Comparison of ENCODE assay signal across 28 cellular contexts in the genomic region with DNA sequence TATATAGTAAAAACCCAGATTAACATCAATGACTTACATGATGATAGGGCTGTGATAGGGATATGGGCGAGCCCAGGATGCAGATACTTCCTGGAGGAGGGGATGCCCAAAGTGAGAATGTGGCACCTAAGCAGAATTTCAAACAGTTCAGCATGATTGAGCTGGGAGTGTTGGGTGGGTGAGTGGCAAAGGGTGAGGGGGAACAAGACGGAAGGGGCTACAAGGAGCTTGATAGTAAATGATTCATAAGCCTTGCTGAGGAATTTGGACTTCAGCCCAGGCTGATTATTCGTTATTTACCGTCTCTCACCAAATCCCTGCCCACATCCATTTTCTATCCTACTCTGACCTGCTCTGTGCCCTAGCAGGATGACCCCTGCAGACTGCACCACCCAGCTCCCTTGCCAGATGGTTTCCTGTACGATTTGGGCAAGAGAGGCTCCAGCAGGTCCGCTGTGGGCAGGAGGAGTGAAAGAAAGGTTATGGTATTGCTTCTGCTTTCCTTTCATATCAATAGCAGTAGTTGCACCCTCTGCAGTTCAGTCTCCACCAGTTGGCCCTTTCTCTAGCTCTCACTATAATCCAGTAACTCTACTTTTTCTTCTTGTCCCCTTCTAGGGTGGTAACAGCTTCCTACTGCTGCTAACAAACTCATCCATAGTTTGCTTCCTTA. TPM values are rescaled to one million over a fixed set of nuclear protein-coding genes. Genes with fewer than 3 reads are reported as not detected.
DNase-seq lines count a peak whose midpoint lies in the region; ATAC-seq, FAIRE-seq and TF ChIP-seq lines count a peak whose summit lies in the region.
"Had no signal": no experiment of that assay in that cellular context is flagged by ENCODE, and none has a peak within 500 bp of the region (broad histone marks: within the 10 kb centered on the region; RNA-seq: fewer than 3 reads in every experiment).

No MANE protein-coding gene starts in this region.

- no peak for FAIRE-seq in A549 (lab: Jason Lieb, UNC)
- peak; percentile 61 for FAIRE-seq in H54 (lab: Jason Lieb, UNC)
- FAIRE-seq: islet of Langerhans had no signal

- DNase-seq in A549 (ENCODE audit: low read depth in 1 of 2, low spot score in 1 of 2): no peak
- no peak for DNase-seq in H54 (ENCODE audit: insufficient read length, low spot score)
- DNase-seq in amniotic epithelial cell (ENCODE audit: low read depth): peak; percentile 18
- DNase-seq in kidney glomerular epithelial cell (lab: John Stamatoyannopoulos, UW): peak; percentile 27
- DNase-seq in stimulated activated CD4-positive, alpha-beta T cell treated with anti-CD3 and anti-CD28 coated beads, Interleukin-12 subunit alpha, Interleukin-12 subunit beta, amount 100 ng/mL, for 4 hours: no peak
- no peak for DNase-seq in GM23338 (ENCODE audit: low spot score)
- DNase-seq in NOMO-1 treated with dmso at 0.1 percent for 144 hours (lab: John Stamatoyannopoulos, UW; ENCODE audit: unreplicated experiment): no peak
- DNase-seq: DMS 273 treated with DMSO at 0.1 percent for 48 hours, heart left ventricle, KBM-7, NCI-H1048, NCI-H2081, NCI-H510A, OCI-M1, SJCRH30, T-helper 9 cell had no signal

- no peaks in the 10 kb centered on the region for H3K9me3 Mint-ChIP-seq in GM23338
- H3K9me3 Mint-ChIP-seq: activated T-helper 17 cell treated with anti-CD3 and anti-CD28 coated beads, Interleukin-2, amount 50 U/mL, for 72 hours; memory B cell; natural killer cell treated with Interleukin-12 subunit alpha and Interleukin-12 subunit beta and Interleukin-15 and Interleukin-18, amount 100 ng/mL, for 72 hours had no signal

- no peak for TF ChIP-seq EP300 in A549 (IDR thresholded peaks at IDR 0.05)

- no peak for ATAC-seq in A549
- ATAC-seq in GM18873 (IDR thresholded peaks at IDR 0.05; ENCODE audit: low FRiP score, unreplicated experiment): no peak
- no peak for ATAC-seq in GM23338
- ATAC-seq: activated T-helper 17 cell treated with anti-CD3 and anti-CD28 coated beads, Interleukin-2, amount 50 U/mL, for 72 hours; heart left ventricle; natural killer cell treated with Interleukin-12 subunit alpha and Interleukin-12 subunit beta and Interleukin-15 and Interleukin-18, amount 100 ng/mL, for 72 hours had no signal

- H3F3A ChIP-seq in GM23338 (replicated peaks; ENCODE audit: low read depth): no peaks in the 10 kb centered on the region

- no peaks in the 10 kb centered on the region for H3K9me3 ChIP-seq in A549
- H3K9me3 ChIP-seq: BLaER1, HAP-1, heart left ventricle, SJCRH30 had no signal

- H3K4me3 ChIP-seq in A549 (no peak overlapping the region), GM23338 (no peak overlapping the region)
- H3K4me3 ChIP-seq: BLaER1, HAP-1, heart left ventricle, SJCRH30 had no signal

- H3K79me2 ChIP-seq in GM23338 (replicated peaks; ENCODE audit: insufficient read depth): no peaks in the 10 kb centered on the region

- no peak overlapping the region for H3K27ac Mint-ChIP-seq in GM23338
- H3K27ac Mint-ChIP-seq: activated T-helper 17 cell treated with anti-CD3 and anti-CD28 coated beads, Interleukin-2, amount 50 U/mL, for 72 hours; memory B cell; natural killer cell treated with Interleukin-12 subunit alpha and Interleukin-12 subunit beta and Interleukin-15 and Interleukin-18, amount 100 ng/mL, for 72 hours; progenitor cell of endocrine pancreas had no signal

- WGBS in A549 (ENCODE audit: missing lambda C conversion rate): 29% methylated on average over 6 of the region's 6 CpGs

- H2AFZ ChIP-seq in GM23338: no peak overlapping the region

- no peaks in the 10 kb centered on the region for H3K27me3 Mint-ChIP-seq in GM23338 (ENCODE audit: insufficient read depth, low read depth, poor library complexity)
- H3K27me3 Mint-ChIP-seq: progenitor cell of endocrine pancreas had no signal

- H3K36me3 Mint-ChIP-seq in GM23338 (ENCODE audit: low read depth): no peaks in the 10 kb centered on the region
- H3K36me3 Mint-ChIP-seq: memory B cell; natural killer cell treated with Interleukin-12 subunit alpha and Interleukin-12 subunit beta and Interleukin-15 and Interleukin-18, amount 100 ng/mL, for 72 hours had no signal

- H3K9me2 ChIP-seq in GM23338 (ENCODE audit: insufficient read depth): no peaks in the 10 kb centered on the region

- CTCF ChIA-PET in A549 (lab: Yijun Ruan, JAX): interaction anchor here (0.6 to 1.3 kb wide), 4 partner anchors 13 to 117 kb away, joined by 3 to 4 read pairs (median 3); no protein-coding TSS in a partner anchor

- H3K4me1 Mint-ChIP-seq in GM23338: peaks cover 7% of the 10 kb centered on the region; the same call in 1 of the 3 replicates
- H3K4me1 Mint-ChIP-seq: activated T-helper 17 cell treated with anti-CD3 and anti-CD28 coated beads, Interleukin-2, amount 50 U/mL, for 72 hours; memory B cell had no signal

- H3K4me1 ChIP-seq in A549 (peaks cover 10% of the 10 kb centered on the region; the same call in 2 of the 3 replicates), GM23338 (ENCODE audit: insufficient read depth) (peaks cover 8% of the 10 kb centered on the region)
- H3K4me1 ChIP-seq: HAP-1, SJCRH30 had no signal

- H3K4me2 ChIP-seq in A549: peak overlapping the region; percentile 55; the same call in 2 of the 3 replicates
- no peak overlapping the region for H3K4me2 ChIP-seq in GM23338
- H3K4me2 ChIP-seq: BLaER1 had no signal

- no peaks in the 10 kb centered on the region for H4K20me1 ChIP-seq in GM23338 (replicated peaks; ENCODE audit: insufficient read depth)
- H4K20me1 ChIP-seq: BLaER1 had no signal

- H3K4me3 Mint-ChIP-seq in GM23338: no peak overlapping the region
- H3K4me3 Mint-ChIP-seq: activated T-helper 17 cell treated with anti-CD3 and anti-CD28 coated beads, Interleukin-2, amount 50 U/mL, for 72 hours; memory B cell; natural killer cell treated with Interleukin-12 subunit alpha and Interleukin-12 subunit beta and Interleukin-15 and Interleukin-18, amount 100 ng/mL, for 72 hours had no signal

- H3K27me3 ChIP-seq in GM23338 (ENCODE audit: insufficient read depth): no peaks in the 10 kb centered on the region
- H3K27me3 ChIP-seq: BLaER1, heart left ventricle, SJCRH30 had no signal

- H3K36me3 ChIP-seq in GM23338 (ENCODE audit: insufficient read depth): no peaks in the 10 kb centered on the region
- H3K36me3 ChIP-seq: BLaER1, HAP-1, heart left ventricle, SJCRH30 had no signal

- TF ChIP-seq POLR2A in A549 (IDR thresholded peaks at IDR 0.05; ENCODE audit: low read length) (no peak), H54 (IDR thresholded peaks at IDR 0.05; ENCODE audit: low read depth, low read length) (no peak)

- POLR2A ChIA-PET in A549 (lab: Yijun Ruan, JAX): no interaction called here

- no peak for TF ChIP-seq RAD21 in A549 (conservative IDR thresholded peaks at IDR 0.05 in 1 of 2, IDR thresholded peaks at IDR 0.05 in 1 of 2)

- no peak for TF ChIP-seq CTCF in A549 (IDR thresholded peaks at IDR 0.05)
- no peak for TF ChIP-seq CTCF in GM23338 (conservative IDR thresholded peaks at IDR 0.05; ENCODE audit: low read depth in 2 of 2)

- H3K27ac ChIP-seq in A549: peak overlapping the region in 1 of 2 experiments; percentile 25; a peak in 1 of 6 replicates
- no peak overlapping the region for H3K27ac ChIP-seq in GM23338 (ENCODE audit: low read depth)
- H3K27ac ChIP-seq: BLaER1, SJCRH30 had no signal

TF ChIP-seq in A549, 52 proteins besides CTCF, POLR2A, EP300 and RAD21 (continues in another document):
- TF ChIP-seq SMC3 (IDR thresholded peaks at IDR 0.05) (no peak), HDAC2 (IDR thresholded peaks at IDR 0.05) (no peak), HOXB13 (CRISPR knock-in tag; IDR thresholded peaks at IDR 0.05; ENCODE audit: low read depth) (no peak), MYC (IDR thresholded peaks at IDR 0.05; ENCODE audit: borderline replicate concordance, low read length) (no peak)

TF ChIP-seq in GM23338, 12 proteins besides CTCF, POLR2A, EP300 and RAD21 (continues in another document):
- TF ChIP-seq EZH2phosphoT487 (IDR thresholded peaks at IDR 0.05; ENCODE audit: unreplicated experiment): no peak

RNA-seq across cellular contexts. Expression of gene SIK2, which starts 30.3 kb away (rescaled TPM):
- polyA plus RNA-seq in A549 (2011; rRNA removed): 9.0 and 11.4 TPM in 2 replicates
- 3.6 and 5.4 TPM in 2 replicates for polyA plus RNA-seq in A549 (2012; cell fraction: cytosol; rRNA removed)
- polyA plus RNA-seq in A549 (2012; cell fraction: nucleus; rRNA removed): 6.7 and 7.4 TPM in 2 replicates
- 4.5 to 5.1 TPM (median 4.7 TPM) in 3 replicates for polyA plus RNA-seq in A549 (2017; fragmentation: RNase III; extraction: RNeasy Plus Mini Kit Qiagen cat#74134 plus additional on column Dnase treatment)
- polyA minus RNA-seq in A549 (2011; rRNA and poly(A)+ RNA removed): 16.7 and 20.0 TPM in 2 replicates
- total RNA-seq in GM23338 (2014; rRNA removed; shearing (Covaris generic)): 6.6 and 6.7 TPM in 2 replicates
- 2.3 and 2.6 TPM in 2 replicates for polyA plus RNA-seq in GM23338 (2016; fragmentation: Nextera tagmentation; extraction: Ambion mirVana)

RNA-seq across cellular contexts. Expression of gene LAYN, which starts 31.4 kb away (rescaled TPM):
- polyA plus RNA-seq in A549 (2011; rRNA removed): 2.8 and 4.1 TPM in 2 replicates
- polyA plus RNA-seq in A549 (2012; cell fraction: cytosol; rRNA removed): 5.7 and 6.3 TPM in 2 replicates
- polyA plus RNA-seq in A549 (2012; cell fraction: nucleus; rRNA removed): 2.3 and 6.3 TPM in 2 replicates
- polyA plus RNA-seq in A549 (2017; fragmentation: RNase III; extraction: RNeasy Plus Mini Kit Qiagen cat#74134 plus additional on column Dnase treatment): 9.0 to 12.2 TPM (median 12.0 TPM) in 3 replicates
- 2.3 and 4.7 TPM in 2 replicates for polyA minus RNA-seq in A549 (2011; rRNA and poly(A)+ RNA removed)
- 4.3 and 6.8 TPM in 2 replicates for total RNA-seq in GM23338 (2014; rRNA removed; shearing (Covaris generic))
- polyA plus RNA-seq in GM23338 (2016; fragmentation: Nextera tagmentation; extraction: Ambion mirVana): 6.8 and 7.9 TPM in 2 replicates

RNA-seq across cellular contexts. Expression of gene HOATZ, which starts 57.4 kb away (rescaled TPM):
- polyA plus RNA-seq in A549 (2011; rRNA removed): not detected in 2 replicates
- not detected in 2 replicates for polyA plus RNA-seq in A549 (2012; cell fraction: cytosol; rRNA removed)
- polyA plus RNA-seq in A549 (2012; cell fraction: nucleus; rRNA removed): not detected in 2 replicates
- not detected in 3 replicates for polyA plus RNA-seq in A549 (2017; fragmentation: RNase III; extraction: RNeasy Plus Mini Kit Qiagen cat#74134 plus additional on column Dnase treatment)
- not detected in 2 replicates for polyA minus RNA-seq in A549 (2011; rRNA and poly(A)+ RNA removed)
- total RNA-seq in GM23338 (2014; rRNA removed; shearing (Covaris generic)): not detected in 2 replicates
- polyA plus RNA-seq in GM23338 (2016; fragmentation: Nextera tagmentation; extraction: Ambion mirVana): not detected in 2 replicates
- total RNA-seq: A172; activated T-helper 17 cell treated with anti-CD3 and anti-CD28 coated beads, Interleukin-2, amount 50 U/mL, for 72 hours; cardiac septum; esophagus mucosa; heart left ventricle; natural killer cell treated with Interleukin-12 subunit alpha and Interleukin-12 subunit beta and Interleukin-15 and Interleukin-18, amount 100 ng/mL, for 72 hours; progenitor cell of endocrine pancreas; SJCRH30 had no signal
- polyA plus RNA-seq: heart left ventricle had no signal

RNA-seq across cellular contexts. Expression of gene BTG4, which starts 59.8 kb away (rescaled TPM):
- polyA plus RNA-seq in A549 (2011; rRNA removed): 0.32 and 0.36 TPM in 2 replicates
- 0.04 TPM in 1 of 2 replicates, not detected in the other for polyA plus RNA-seq in A549 (2012; cell fraction: cytosol; rRNA removed)
- polyA plus RNA-seq in A549 (2012; cell fraction: nucleus; rRNA removed): 0.10 TPM in 1 of 2 replicates, not detected in the other
- polyA plus RNA-seq in A549 (2017; fragmentation: RNase III; extraction: RNeasy Plus Mini Kit Qiagen cat#74134 plus additional on column Dnase treatment): 0.23 to 0.38 TPM (median 0.34 TPM) in 3 replicates
- polyA minus RNA-seq in A549 (2011; rRNA and poly(A)+ RNA removed): 0.29 TPM in 1 of 2 replicates, not detected in the other
- 0.31 TPM in 1 of 2 replicates, not detected in the other for total RNA-seq in GM23338 (2014; rRNA removed; shearing (Covaris generic))
- 0.21 TPM in 1 of 2 replicates, not detected in the other for polyA plus RNA-seq in GM23338 (2016; fragmentation: Nextera tagmentation; extraction: Ambion mirVana)
- total RNA-seq: activated T-helper 17 cell treated with anti-CD3 and anti-CD28 coated beads, Interleukin-2, amount 50 U/mL, for 72 hours; cardiac septum; esophagus mucosa; heart left ventricle; natural killer cell treated with Interleukin-12 subunit alpha and Interleukin-12 subunit beta and Interleukin-15 and Interleukin-18, amount 100 ng/mL, for 72 hours; progenitor cell of endocrine pancreas; SJCRH30; temporal lobe had no signal
- polyA plus RNA-seq: heart left ventricle had no signal

Comparison
In these comparisons a context has a peak if more than half of its experiments do, and no peak if none do; other contexts are left out.
1. DNase-seq: peak in amniotic epithelial cell (single experiment) and kidney glomerular epithelial cell (single experiment); none in A549 (0 of 2), H54 (single experiment), stimulated activated CD4-positive, alpha-beta T cell treated with anti-CD3 and anti-CD28 coated beads, Interleukin-12 subunit alpha, Interleukin-12 subunit beta, amount 100 ng/mL, for 4 hours (single experiment), GM23338 (single experiment) and NOMO-1 treated with dmso at 0.1 percent for 144 hours (single experiment).